20 cellular contexts compared by ENCODE assay signal in genomic region chr9:81628897-81629296, GRCh38.
"Had no signal": no experiment of that assay in that cellular context is flagged by ENCODE, and none has a peak within 500 bp of the region (broad histone marks: within the 10 kb centered on the region; RNA-seq: fewer than 3 reads in every experiment).

No MANE protein-coding gene starts in this region.

- H3K9me3 Mint-ChIP-seq: activated CD8-positive, alpha-beta T cell treated with anti-CD3 and anti-CD28 coated beads for 36 hours; activated naive CD4-positive, alpha-beta T cell treated with anti-CD3 and anti-CD28 coated beads, Interleukin-2, amount 50 U/mL, for 72 hours; activated T-cell treated with anti-CD3 and anti-CD28 coated beads, Interleukin-2, amount 50 U/mL, for 4 hours; brain; nephron had no signal

- H3K4me1 Mint-ChIP-seq: T-helper 17 cell had no signal

- H3K27me3 ChIP-seq: gastroesophageal sphincter, tibial artery had no signal

- H3K4me3 ChIP-seq: gastroesophageal sphincter, prostate gland, skin epidermis, tibial artery had no signal

- H3K27ac ChIP-seq: gastroesophageal sphincter, prostate gland, skin epidermis, tibial artery had no signal

- DNase-seq: activated CD4-positive, alpha-beta T cell treated with anti-CD3 and anti-CD28 coated beads for 48 hours; activated CD8-positive, alpha-beta T cell treated with anti-CD3 and anti-CD28 coated beads for 36 hours; activated effector memory CD4-positive, alpha-beta T cell treated with Interleukin-2 at 50 U/mL for 16 hours; activated T-cell treated with anti-CD3 and anti-CD28 coated beads, Interleukin-2, amount 50 U/mL, for 4 hours; amniotic stem cell; effector CD8-positive, alpha-beta T cell; left ventricle myocardium superior; occipital lobe; right cardiac atrium; stimulated activated CD4-positive, alpha-beta T cell treated with anti-CD3 and anti-CD28 coated beads, Interleukin-15, amount 100 ng/mL, for 24 hours; stimulated activated CD4-positive, alpha-beta T cell treated with anti-CD3 and anti-CD28 coated beads, Interleukin-4, amount 100 ng/mL, for 24 hours; stimulated activated naive CD4-positive, alpha-beta T cell; T-helper 17 cell; tibial artery had no signal

- H3K9me3 ChIP-seq: gastroesophageal sphincter, prostate gland, tibial artery had no signal

- ATAC-seq: activated CD8-positive, alpha-beta T cell treated with anti-CD3 and anti-CD28 coated beads for 36 hours; activated naive CD4-positive, alpha-beta T cell treated with anti-CD3 and anti-CD28 coated beads, Interleukin-2, amount 50 U/mL, for 72 hours; activated T-cell treated with anti-CD3 and anti-CD28 coated beads, Interleukin-2, amount 50 U/mL, for 4 hours; gastroesophageal sphincter; left ventricle myocardium superior; right cardiac atrium; T-helper 17 cell had no signal

- H3K27ac Mint-ChIP-seq: activated CD8-positive, alpha-beta T cell treated with anti-CD3 and anti-CD28 coated beads for 36 hours; activated naive CD4-positive, alpha-beta T cell treated with anti-CD3 and anti-CD28 coated beads, Interleukin-2, amount 50 U/mL, for 72 hours; brain; nephron; T-helper 17 cell had no signal

- H3K4me3 Mint-ChIP-seq: activated CD8-positive, alpha-beta T cell treated with anti-CD3 and anti-CD28 coated beads for 36 hours; activated T-cell treated with anti-CD3 and anti-CD28 coated beads, Interleukin-2, amount 50 U/mL, for 4 hours; brain; nephron; T-helper 17 cell had no signal

- H3K36me3 Mint-ChIP-seq: activated naive CD4-positive, alpha-beta T cell treated with anti-CD3 and anti-CD28 coated beads, Interleukin-2, amount 50 U/mL, for 72 hours had no signal

- H3K36me3 ChIP-seq: prostate gland had no signal

- H3K27me3 Mint-ChIP-seq: activated CD8-positive, alpha-beta T cell treated with anti-CD3 and anti-CD28 coated beads for 36 hours; brain; T-helper 17 cell had no signal
